In the genomic region with DNA sequence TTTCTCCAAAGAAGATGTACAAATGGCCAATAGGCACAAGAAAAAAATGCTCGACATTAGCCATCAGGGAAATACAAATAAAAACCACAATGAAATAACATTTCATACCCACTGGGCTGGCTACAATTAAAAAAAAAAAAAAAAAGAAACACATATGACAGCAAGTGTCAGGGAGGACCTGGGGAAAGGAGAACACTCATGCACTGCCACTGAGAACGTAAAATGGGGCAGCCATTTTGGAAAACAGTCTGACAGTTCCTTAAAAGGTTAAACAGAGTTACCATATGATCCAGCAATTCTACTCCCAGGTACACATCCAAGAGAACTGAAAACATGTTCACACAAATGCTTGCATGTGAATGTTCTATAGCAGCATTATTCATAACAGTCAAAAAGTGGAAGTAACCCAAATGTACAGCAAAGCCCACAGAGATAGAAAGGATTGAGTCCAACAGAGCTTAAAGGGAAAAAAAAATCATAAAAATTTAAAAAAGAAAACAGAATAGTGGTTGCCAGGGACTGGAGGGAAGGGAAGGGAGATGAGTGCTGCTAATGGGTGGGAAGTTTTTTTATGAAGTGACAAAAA, we compare ENCODE assay signal across 21 cellular contexts. TPM values are rescaled to one million over a fixed set of nuclear protein-coding genes. Genes with fewer than 3 reads are reported as not detected.
DNase-seq lines count a peak whose midpoint lies in the region; ATAC-seq and TF ChIP-seq lines count a peak whose summit lies in the region.
"Had no signal": no experiment of that assay in that cellular context is flagged by ENCODE, and none has a peak within 500 bp of the region (broad histone marks: within the 10 kb centered on the region; RNA-seq: fewer than 3 reads in every experiment).

No MANE protein-coding gene starts in this region.

- H3K27me3 ChIP-seq in GM23248 (replicated peaks; ENCODE audit: insufficient read depth) (no peaks in the 10 kb centered on the region), dorsolateral prefrontal cortex (no peaks in the 10 kb centered on the region)
- H3K27me3 ChIP-seq in effector memory CD4-positive, alpha-beta T cell (replicated peaks; ENCODE audit: control insufficient read depth, insufficient read depth, low read length, poor library complexity, severe bottlenecking): no peaks in the 10 kb centered on the region
- H3K27me3 ChIP-seq: adrenal gland, upper lobe of right lung had no signal

- in situ Hi-C loops in GM23248 (cut with MboI): no loop called here

- no peak for ATAC-seq in activated CD4-positive, alpha-beta T cell treated with anti-CD3 and anti-CD28 coated beads for 36 hours
- ATAC-seq in HG02642 (IDR thresholded peaks at IDR 0.05; ENCODE audit: poor library complexity, unreplicated experiment): no peak
- ATAC-seq: A549, PC-3, T-cell, WTC11 had no signal

- H3K4me1 Mint-ChIP-seq in activated CD4-positive, alpha-beta T cell treated with anti-CD3 and anti-CD28 coated beads for 36 hours: peaks cover 86% of the 10 kb centered on the region
- peaks cover 63% of the 10 kb centered on the region for H3K4me1 Mint-ChIP-seq in activated CD4-positive, alpha-beta T cell treated with anti-CD3 and anti-CD28 coated beads, Interleukin-2, amount 10 ng/mL, durations not matched to agents 24 days and 14 days
- peaks cover 62% of the 10 kb centered on the region for H3K4me1 Mint-ChIP-seq in activated T-helper 2 cell treated with anti-CD3 and anti-CD28 coated beads, Interferon-gamma antibody, Interleukin-2, Interleukin-4, amounts not matched to agents 10 μg/mL and 5 μg/mL and 100 μg/mL, durations not matched to agents 14 hours and 24 hours and 36 hours (ENCODE audit: low read depth)
- peaks cover 23% of the 10 kb centered on the region for H3K4me1 Mint-ChIP-seq in osteocyte (ENCODE audit: unreplicated experiment)

- TF ChIP-seq CTCF in osteocyte (IDR thresholded peaks at IDR 0.05) (no peak), dorsolateral prefrontal cortex (IDR thresholded peaks at IDR 0.05 in 54 of 56, conservative IDR thresholded peaks at IDR 0.05 in 2 of 56; ENCODE audit: low read depth in 1 of 56, partially characterized antibody in 56 of 56) (no peak)

- H3K79me2 ChIP-seq in GM23248 (ENCODE audit: insufficient read depth): peaks cover 34% of the 10 kb centered on the region

- no peak overlapping the region for H3K4me3 Mint-ChIP-seq in activated CD4-positive, alpha-beta T cell treated with anti-CD3 and anti-CD28 coated beads for 36 hours
- H3K4me3 Mint-ChIP-seq in activated CD4-positive, alpha-beta T cell treated with anti-CD3 and anti-CD28 coated beads, Interleukin-2, amount 10 ng/mL, durations not matched to agents 24 days and 14 days: no peak overlapping the region
- H3K4me3 Mint-ChIP-seq in activated T-helper 2 cell treated with anti-CD3 and anti-CD28 coated beads, Interferon-gamma antibody, Interleukin-2, Interleukin-4, amounts not matched to agents 10 μg/mL and 5 μg/mL and 100 μg/mL, durations not matched to agents 14 hours and 24 hours and 36 hours (ENCODE audit: low read depth): no peak overlapping the region
- H3K4me3 Mint-ChIP-seq in osteocyte (ENCODE audit: unreplicated experiment): no peak overlapping the region
- H3K4me3 Mint-ChIP-seq: T-cell, WTC11 had no signal

- H3K4me3 ChIP-seq in GM23248 (no peak overlapping the region), dorsolateral prefrontal cortex (no peak overlapping the region)
- no peak overlapping the region for H3K4me3 ChIP-seq in effector memory CD4-positive, alpha-beta T cell (ENCODE audit: insufficient read depth, low read depth, low read length, poor library complexity, severe bottlenecking)
- H3K4me3 ChIP-seq: A549, adrenal gland, smooth muscle cell, upper lobe of right lung had no signal

- H3K9me3 ChIP-seq in GM23248 (ENCODE audit: low read depth): no peaks in the 10 kb centered on the region
- no peaks in the 10 kb centered on the region for H3K9me3 ChIP-seq in effector memory CD4-positive, alpha-beta T cell (ENCODE audit: control insufficient read depth, low read length)
- H3K9me3 ChIP-seq: A549, adrenal gland, upper lobe of right lung had no signal

- POLR2A ChIA-PET in activated CD4-positive, alpha-beta T cell treated with anti-CD3 and anti-CD28 coated beads for 36 hours (lab: Charles Lee): interaction anchor here (0.8 kb wide), 1 partner anchor 89 kb away, joined by 3 read pairs; a partner anchor contains a TSS

- H3K36me3 ChIP-seq in GM23248 (ENCODE audit: low read depth): 0 out of 2 replicates have a peak, but pooled peaks cover 4% of the 10 kb centered on the region
- peaks cover 7% of the 10 kb centered on the region for H3K36me3 ChIP-seq in effector memory CD4-positive, alpha-beta T cell (ENCODE audit: control insufficient read depth, insufficient read depth, low read length)
- H3K36me3 ChIP-seq: adrenal gland, upper lobe of right lung had no signal

- H3K9me2 ChIP-seq in GM23248 (ENCODE audit: insufficient read depth): no peaks in the 10 kb centered on the region

- 0 out of 2 replicates have a peak overlapping the region, but pooled peaks have one; percentile 11 for H3K9ac ChIP-seq in GM23248

- 85 to 89% methylated on average over 2 of the region's 2 CpGs for WGBS in GM23248 (ENCODE audit: low coverage in 1 of 2, low lambda C conversion rate in 2 of 2, missing lambda C conversion rate in 2 of 2), 2 experiments

- H3K9me3 Mint-ChIP-seq in activated CD4-positive, alpha-beta T cell treated with anti-CD3 and anti-CD28 coated beads for 36 hours (ENCODE audit: low read depth): peaks cover 2% of the 10 kb centered on the region
- no peaks in the 10 kb centered on the region for H3K9me3 Mint-ChIP-seq in activated CD4-positive, alpha-beta T cell treated with anti-CD3 and anti-CD28 coated beads, Interleukin-2, amount 10 ng/mL, durations not matched to agents 24 days and 14 days
- H3K9me3 Mint-ChIP-seq in activated T-helper 2 cell treated with anti-CD3 and anti-CD28 coated beads, Interferon-gamma antibody, Interleukin-2, Interleukin-4, amounts not matched to agents 10 μg/mL and 5 μg/mL and 100 μg/mL, durations not matched to agents 14 hours and 24 hours and 36 hours: no peaks in the 10 kb centered on the region
- no peaks in the 10 kb centered on the region for H3K9me3 Mint-ChIP-seq in osteocyte (ENCODE audit: unreplicated experiment)
- H3K9me3 Mint-ChIP-seq: T-cell, WTC11 had no signal

- H3F3A ChIP-seq in GM23248 (ENCODE audit: insufficient read depth): peaks cover 24% of the 10 kb centered on the region

- intact Hi-C loops in activated CD4-positive, alpha-beta T cell treated with anti-CD3 and anti-CD28 coated beads for 36 hours (cut with DNase I, micrococcal nuclease): no loop called here
- intact Hi-C loops in activated CD4-positive, alpha-beta T cell treated with anti-CD3 and anti-CD28 coated beads, Interleukin-2, amount 10 ng/mL, durations not matched to agents 24 days and 14 days (cut with micrococcal nuclease): loop anchor here (10.0 kb wide), 1 partner anchor 86 kb away; no protein-coding TSS in a partner anchor
- intact Hi-C loops in activated T-helper 2 cell treated with anti-CD3 and anti-CD28 coated beads, Interferon-gamma antibody, Interleukin-2, Interleukin-4, amounts not matched to agents 10 μg/mL and 5 μg/mL and 100 μg/mL, durations not matched to agents 14 hours and 24 hours and 36 hours (cut with micrococcal nuclease): no loop called here
- intact Hi-C loops in dorsolateral prefrontal cortex (cut with DNase I): no loop called here

- peaks cover 31% of the 10 kb centered on the region for H3K36me3 Mint-ChIP-seq in activated CD4-positive, alpha-beta T cell treated with anti-CD3 and anti-CD28 coated beads for 36 hours (ENCODE audit: low read depth)
- H3K36me3 Mint-ChIP-seq in activated CD4-positive, alpha-beta T cell treated with anti-CD3 and anti-CD28 coated beads, Interleukin-2, amount 10 ng/mL, durations not matched to agents 24 days and 14 days (ENCODE audit: low read depth): peaks cover 28% of the 10 kb centered on the region
- peaks cover 41% of the 10 kb centered on the region for H3K36me3 Mint-ChIP-seq in activated T-helper 2 cell treated with anti-CD3 and anti-CD28 coated beads, Interferon-gamma antibody, Interleukin-2, Interleukin-4, amounts not matched to agents 10 μg/mL and 5 μg/mL and 100 μg/mL, durations not matched to agents 14 hours and 24 hours and 36 hours (ENCODE audit: low read depth)
- H3K36me3 Mint-ChIP-seq in osteocyte (ENCODE audit: unreplicated experiment): peaks cover 18% of the 10 kb centered on the region

- H3K27ac Mint-ChIP-seq in activated CD4-positive, alpha-beta T cell treated with anti-CD3 and anti-CD28 coated beads for 36 hours: peak overlapping the region; percentile 80
- no peak overlapping the region for H3K27ac Mint-ChIP-seq in activated CD4-positive, alpha-beta T cell treated with anti-CD3 and anti-CD28 coated beads, Interleukin-2, amount 10 ng/mL, durations not matched to agents 24 days and 14 days
- peak overlapping the region; percentile 25 for H3K27ac Mint-ChIP-seq in activated T-helper 2 cell treated with anti-CD3 and anti-CD28 coated beads, Interferon-gamma antibody, Interleukin-2, Interleukin-4, amounts not matched to agents 10 μg/mL and 5 μg/mL and 100 μg/mL, durations not matched to agents 14 hours and 24 hours and 36 hours
- peak overlapping the region; percentile 64 for H3K27ac Mint-ChIP-seq in osteocyte (ENCODE audit: unreplicated experiment)
- H3K27ac Mint-ChIP-seq: WTC11 had no signal

- peak overlapping the region; percentile 33; the same call in 1 of the 2 replicates for H3K27ac ChIP-seq in GM23248
- no peak overlapping the region for H3K27ac ChIP-seq in effector memory CD4-positive, alpha-beta T cell (ENCODE audit: insufficient read depth, low read length, poor library complexity, severe bottlenecking)
- peak overlapping the region in 13 of 59 donors; percentile 3 to 77 (median 59) for H3K27ac ChIP-seq in dorsolateral prefrontal cortex
- H3K27ac ChIP-seq: upper lobe of right lung had no signal

- H3K4me1 ChIP-seq in GM23248 (ENCODE audit: insufficient read depth): peaks cover 28% of the 10 kb centered on the region
- H3K4me1 ChIP-seq in effector memory CD4-positive, alpha-beta T cell (ENCODE audit: control insufficient read depth, insufficient read depth, low read length, poor library complexity, severe bottlenecking): peaks cover 43% of the 10 kb centered on the region
- H3K4me1 ChIP-seq: upper lobe of right lung had no signal

- peak overlapping the region; percentile 19 for H3K4me2 ChIP-seq in GM23248 (ENCODE audit: unreplicated experiment)

- H4K20me1 ChIP-seq in GM23248 (ENCODE audit: insufficient read depth): peaks cover 20% of the 10 kb centered on the region; the same call in 1 of the 2 replicates

- DNase-seq in activated CD4-positive, alpha-beta T cell treated with anti-CD3 and anti-CD28 coated beads for 36 hours: no peak
- no peak for DNase-seq in activated CD4-positive, alpha-beta T cell treated with anti-CD3 and anti-CD28 coated beads, Interleukin-2, amount 10 ng/mL, durations not matched to agents 24 days and 14 days
- DNase-seq in GM23248 (peak; percentile 14), osteocyte (ENCODE audit: extremely low spot score, unreplicated experiment) (no peak), dorsolateral prefrontal cortex (no peak)
- no peak for DNase-seq in activated T-helper 2 cell treated with anti-CD3 and anti-CD28 coated beads, Interferon-gamma antibody, Interleukin-2, Interleukin-4, amounts not matched to agents 10 μg/mL and 5 μg/mL and 100 μg/mL, durations not matched to agents 14 hours and 24 hours and 36 hours (ENCODE audit: low spot score)
- DNase-seq in effector memory CD4-positive, alpha-beta T cell: no peak
- DNase-seq: adrenal gland; hypothalamus; NCI-H226; NCI-H82; SIG-M5; stimulated activated CD4-positive, alpha-beta T cell treated with anti-CD3 and anti-CD28 coated beads, Interleukin-4, amount 100 ng/mL, for 24 hours; T-cell; upper lobe of right lung had no signal

- H3K27me3 Mint-ChIP-seq in activated CD4-positive, alpha-beta T cell treated with anti-CD3 and anti-CD28 coated beads for 36 hours: no peaks in the 10 kb centered on the region
- H3K27me3 Mint-ChIP-seq in activated CD4-positive, alpha-beta T cell treated with anti-CD3 and anti-CD28 coated beads, Interleukin-2, amount 10 ng/mL, durations not matched to agents 24 days and 14 days: no peaks in the 10 kb centered on the region
- H3K27me3 Mint-ChIP-seq in activated T-helper 2 cell treated with anti-CD3 and anti-CD28 coated beads, Interferon-gamma antibody, Interleukin-2, Interleukin-4, amounts not matched to agents 10 μg/mL and 5 μg/mL and 100 μg/mL, durations not matched to agents 14 hours and 24 hours and 36 hours (ENCODE audit: low read depth): no peaks in the 10 kb centered on the region
- H3K27me3 Mint-ChIP-seq in osteocyte (ENCODE audit: unreplicated experiment): no peaks in the 10 kb centered on the region
- H3K27me3 Mint-ChIP-seq: T-cell had no signal

- CTCF ChIA-PET in activated CD4-positive, alpha-beta T cell treated with anti-CD3 and anti-CD28 coated beads for 36 hours (lab: Charles Lee): interaction anchor here (0.6 kb wide), 1 partner anchor 491 kb away, joined by 5 read pairs; a partner anchor contains a TSS

- H2AFZ ChIP-seq in GM23248: no peak overlapping the region

RNA-seq across cellular contexts. Expression of a gene that starts 48.4 kb away (rescaled TPM):
- total RNA-seq in activated CD4-positive, alpha-beta T cell treated with anti-CD3 and anti-CD28 coated beads for 36 hours: 1 to 10 TPM; 2.8 to 3.1 TPM
- 3.8 and 4.5 TPM in 2 replicates for total RNA-seq in activated CD4-positive, alpha-beta T cell treated with anti-CD3 and anti-CD28 coated beads, Interleukin-2, amount 10 ng/mL, durations not matched to agents 24 days and 14 days
- 0.13 TPM in 1 of 2 replicates, not detected in the other for total RNA-seq in GM23248 (2014; rRNA removed; shearing (Covaris generic))
- 0.15 and 0.16 TPM in 2 replicates for polyA plus RNA-seq in GM23248 (2016; fragmentation: Nextera tagmentation; extraction: Ambion mirVana)
- 3.5 and 3.6 TPM in 2 replicates for total RNA-seq in activated T-helper 2 cell treated with anti-CD3 and anti-CD28 coated beads, Interferon-gamma antibody, Interleukin-2, Interleukin-4, amounts not matched to agents 10 μg/mL and 5 μg/mL and 100 μg/mL, durations not matched to agents 14 hours and 24 hours and 36 hours
- 1.4 and 1.5 TPM in 2 replicates for total RNA-seq in osteocyte
- total RNA-seq in dorsolateral prefrontal cortex: 1 to 10 TPM in 119 of 120 experiments, under 1 TPM in 1; 0.76 to 8.0 (median 2.7) TPM
- total RNA-seq: M059J had no signal
